16 cellular contexts compared by ENCODE assay signal in genomic region chr9:134043531-134043988, GRCh38. TPM values are rescaled to one million over a fixed set of nuclear protein-coding genes. Genes with fewer than 3 reads are reported as not detected.
A peak's percentile ranks its signal among the peaks of the same experiment; 100 is the strongest.
DNase-seq lines count a peak whose midpoint lies in the region; ATAC-seq, FAIRE-seq and TF ChIP-seq lines count a peak whose summit lies in the region.
"Had no signal": no experiment of that assay in that cellular context is flagged by ENCODE, and none has a peak within 500 bp of the region (broad histone marks: within the 10 kb centered on the region; RNA-seq: fewer than 3 reads in every experiment).

No MANE protein-coding gene starts in this region.

- no peak for FAIRE-seq in kidney (lab: Jason Lieb, UNC)
- FAIRE-seq: G401.6, H1 had no signal

- no peaks in the 10 kb centered on the region for H3K27me3 ChIP-seq in right cardiac atrium (ENCODE audit: control insufficient read depth, insufficient read depth)

- no peak overlapping the region for H3K27ac ChIP-seq in right cardiac atrium (ENCODE audit: low read length)
- peak overlapping the region; percentile 14 for H3K27ac ChIP-seq in RWPE1
- no peak overlapping the region for H3K27ac ChIP-seq in kidney (ENCODE audit: low read depth in 2 of 2, low read length in 2 of 2)

- H3K9me3 ChIP-seq in right cardiac atrium (ENCODE audit: control insufficient read depth, low read length) (no peaks in the 10 kb centered on the region), kidney (ENCODE audit: control insufficient read depth in 1 of 2, low read length in 2 of 2) (no peaks in the 10 kb centered on the region)
- H3K9me3 ChIP-seq: Caco-2 had no signal

- TF ChIP-seq CTCF in RWPE1 (conservative IDR thresholded peaks at IDR 0.05; ENCODE audit: low read depth) (no peak), kidney (IDR thresholded peaks at IDR 0.05; ENCODE audit: borderline replicate concordance, extremely low read depth, insufficient read depth) (no peak)

- H3K9ac ChIP-seq in kidney (ENCODE audit: low read length in 2 of 2), result no peak overlapping the region

- DNase-seq in right cardiac atrium, result peak in 2 of 3 donors; percentile 20 to 41
- no peak for DNase-seq in left cardiac atrium
- DNase-seq in RWPE1 (ENCODE audit: low spot score), result no peak
- peak; percentile 59 for DNase-seq in kidney
- peak; percentile 42 for DNase-seq in putamen (ENCODE audit: low spot score)
- DNase-seq: Caco-2, KBM-7, NCI-H1436, NCI-H2029, NCI-H345, NCI-H524 treated with DMSO at 0.1 percent for 48 hours, RPMI8226 had no signal

- no peak for ATAC-seq in right cardiac atrium
- ATAC-seq in left cardiac atrium, result no peak
- ATAC-seq in GM21723 (IDR thresholded peaks at IDR 0.05; ENCODE audit: unreplicated experiment), result no peak
- ATAC-seq in GM21576 (IDR thresholded peaks at IDR 0.05; ENCODE audit: unreplicated experiment), result no peak

- WGBS in right cardiac atrium, result 79% methylated on average over 11 of the region's 11 CpGs

- no peak overlapping the region for H3K4me3 ChIP-seq in right cardiac atrium (ENCODE audit: low read length)
- no peak overlapping the region for H3K4me3 ChIP-seq in kidney (ENCODE audit: low read length in 2 of 2)

- H3K36me3 ChIP-seq in kidney (ENCODE audit: control insufficient read depth in 1 of 2, insufficient read depth in 2 of 2, low read length in 2 of 2), result peaks cover 25 to 26% of the 10 kb centered on the region in 2 donors

- POLR2A ChIA-PET in RWPE1 (lab: Yijun Ruan, JAX; ENCODE audit: low non-redundant PET), result no interaction called here

- H3K4me1 ChIP-seq in right cardiac atrium (ENCODE audit: control insufficient read depth, insufficient read depth, low read length) (no peaks in the 10 kb centered on the region), kidney (ENCODE audit: control insufficient read depth in 1 of 2, insufficient read depth in 1 of 2, low read depth in 1 of 2, low read length in 2 of 2) (no peaks in the 10 kb centered on the region)
- H3K4me1 ChIP-seq: Caco-2 had no signal

- CTCF ChIA-PET in RWPE1 (lab: Yijun Ruan, JAX), result no interaction called here

- intact Hi-C loops in right cardiac atrium (cut with DNase I) (no loop called here), left cardiac atrium (cut with DNase I) (no loop called here), kidney (cut with DNase I) (no loop called here)

RNA-seq across cellular contexts. Expression of gene BRD3OS, which starts 18.3 kb away (rescaled TPM):
- 10 to 100 TPM in 3 of 4 donors, 1 to 10 TPM in 1; 9.2 to 12.1 (median 11.2) TPM for total RNA-seq in right cardiac atrium
- polyA plus RNA-seq in right cardiac atrium, result 4.7 TPM
- total RNA-seq in left cardiac atrium, result 1 to 10 TPM; 7.0 to 7.9 TPM
- total RNA-seq in kidney, result 24.4 TPM
- polyA plus RNA-seq in kidney (ENCODE audit: insufficient read depth, low read depth, low replicate concordance), result 16.5 TPM

RNA-seq across cellular contexts. Expression of gene BRD3, which starts 24.3 kb away (rescaled TPM):
- total RNA-seq in right cardiac atrium, result 10 to 100 TPM; 27.4 to 37.3 (median 31.5) TPM
- polyA plus RNA-seq in right cardiac atrium, result 13.0 TPM
- 10 to 100 TPM; 25.5 to 28.0 TPM for total RNA-seq in left cardiac atrium
- total RNA-seq in kidney, result 46.2 TPM
- polyA plus RNA-seq in kidney (ENCODE audit: insufficient read depth, low read depth, low replicate concordance), result 7.7 TPM

RNA-seq across cellular contexts. Expression of gene VAV2, which starts 51.4 kb away (rescaled TPM):
- total RNA-seq in right cardiac atrium (10 to 100 TPM in 1 of 4 donors, 1 to 10 TPM in 3; 6.3 to 11.4 (median 8.2) TPM), left cardiac atrium (1 to 10 TPM; 8.3 to 9.6 TPM), kidney (47.1 TPM)
- polyA plus RNA-seq in right cardiac atrium (4.7 TPM), kidney (ENCODE audit: insufficient read depth, low read depth, low replicate concordance) (22.3 TPM)

Comparison
In these comparisons a context has a peak if more than half of its experiments do, and no peak if none do; other contexts are left out.
1. DNase-seq: peak in right cardiac atrium (2 of 3), kidney (single experiment) and putamen (single experiment); none in left cardiac atrium (single experiment) and RWPE1 (single experiment).